ENCODE assay signal across 14 cellular contexts in the genomic region with DNA sequence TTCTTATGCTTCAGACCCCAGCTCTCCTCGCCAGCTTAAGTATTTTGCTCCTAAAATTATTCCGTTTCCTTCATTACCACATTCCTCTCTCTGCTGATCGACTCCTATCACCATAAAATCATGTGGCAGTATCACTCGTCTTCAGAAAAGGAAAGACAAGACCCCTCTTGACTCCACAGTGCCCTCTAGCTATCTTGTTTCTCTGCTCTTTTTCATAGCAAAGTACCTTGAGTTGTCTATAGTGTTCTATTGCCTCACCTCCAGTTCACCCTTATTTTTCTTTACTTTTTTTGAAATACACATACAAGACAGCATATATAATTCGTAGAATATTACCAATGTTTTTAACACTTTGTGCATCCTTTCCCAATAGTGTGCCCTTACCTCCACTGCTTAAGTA.
A peak's percentile ranks its signal among the peaks of the same experiment; 100 is the strongest.
DNase-seq lines count a peak whose midpoint lies in the region; ATAC-seq, FAIRE-seq and TF ChIP-seq lines count a peak whose summit lies in the region.
"Had no signal": no experiment of that assay in that cellular context is flagged by ENCODE, and none has a peak within 500 bp of the region (broad histone marks: within the 10 kb centered on the region; RNA-seq: fewer than 3 reads in every experiment).

No MANE protein-coding gene starts in this region.

- no peaks in the 10 kb centered on the region for H3K9me3 Mint-ChIP-seq in effector memory CD8-positive, alpha-beta T cell
- H3K9me3 Mint-ChIP-seq: stimulated activated effector memory CD8-positive, alpha-beta T cell treated with anti-CD3 and anti-CD28 coated beads, Interleukin-12 subunit alpha, Interleukin-12 subunit beta, amount 100 ng/mL, for 72 hours; T-helper 1 cell treated with Interleukin-12 subunit alpha and Interleukin-12 subunit beta and Interleukin-4 antibody, amounts not matched to agents 30 μg/mL and 1 μg/mL, for 36 hours had no signal

- H3K4me1 Mint-ChIP-seq in effector memory CD8-positive, alpha-beta T cell (ENCODE audit: low read depth in 2 of 2): peaks cover 2 to 5% of the 10 kb centered on the region in 2 donors

- H3K27me3 Mint-ChIP-seq in effector memory CD8-positive, alpha-beta T cell: no peaks in the 10 kb centered on the region

- ATAC-seq in GM21717 (IDR thresholded peaks at IDR 0.05; ENCODE audit: unreplicated experiment) (no peak), GM21737 (IDR thresholded peaks at IDR 0.05; ENCODE audit: unreplicated experiment) (no peak), GM21390 (IDR thresholded peaks at IDR 0.05; ENCODE audit: unreplicated experiment) (no peak)
- ATAC-seq in effector memory CD8-positive, alpha-beta T cell (replicated peaks): no peak
- ATAC-seq: stimulated activated effector memory CD8-positive, alpha-beta T cell treated with anti-CD3 and anti-CD28 coated beads, Interleukin-12 subunit alpha, Interleukin-12 subunit beta, amount 100 ng/mL, for 72 hours had no signal

- DNase-seq in GM10248 (ENCODE audit: extremely low spot score) (peak; percentile 37), HTR-8/SVneo (ENCODE audit: insufficient read length, low spot score) (peak; percentile 30), RPMI7951 (ENCODE audit: low read depth) (peak; percentile 9), iPS-NIHi11 (ENCODE audit: low spot score) (peak; percentile 45)
- DNase-seq in effector memory CD8-positive, alpha-beta T cell: no peak
- DNase-seq: activated T-cell treated with anti-CD3 and anti-CD28 coated beads, Interleukin-2, amount 50 U/mL, for 48 hours; cerebellar nuclear complex; glutamatergic neuron; NCI-H1930 had no signal

- H3K27ac Mint-ChIP-seq in effector memory CD8-positive, alpha-beta T cell: no peak overlapping the region
- H3K27ac Mint-ChIP-seq: stimulated activated effector memory CD8-positive, alpha-beta T cell treated with anti-CD3 and anti-CD28 coated beads, Interleukin-12 subunit alpha, Interleukin-12 subunit beta, amount 100 ng/mL, for 72 hours; T-helper 1 cell treated with Interleukin-12 subunit alpha and Interleukin-12 subunit beta and Interleukin-4 antibody, amounts not matched to agents 30 μg/mL and 1 μg/mL, for 36 hours had no signal

- POLR2A ChIA-PET in GM10248 (lab: Yijun Ruan, JAX): no interaction called here

- FAIRE-seq in HTR-8/SVneo (lab: Jason Lieb, UNC): no peak

- H3K36me3 Mint-ChIP-seq in effector memory CD8-positive, alpha-beta T cell (ENCODE audit: insufficient read depth): no peaks in the 10 kb centered on the region
- H3K36me3 Mint-ChIP-seq: stimulated activated effector memory CD8-positive, alpha-beta T cell treated with anti-CD3 and anti-CD28 coated beads, Interleukin-12 subunit alpha, Interleukin-12 subunit beta, amount 100 ng/mL, for 72 hours had no signal

- H3K4me3 Mint-ChIP-seq in effector memory CD8-positive, alpha-beta T cell: no peak overlapping the region
- H3K4me3 Mint-ChIP-seq: stimulated activated effector memory CD8-positive, alpha-beta T cell treated with anti-CD3 and anti-CD28 coated beads, Interleukin-12 subunit alpha, Interleukin-12 subunit beta, amount 100 ng/mL, for 72 hours; T-helper 1 cell treated with Interleukin-12 subunit alpha and Interleukin-12 subunit beta and Interleukin-4 antibody, amounts not matched to agents 30 μg/mL and 1 μg/mL, for 36 hours had no signal

- CTCF ChIA-PET in GM10248 (lab: Yijun Ruan, JAX): interaction anchor here (0.9 to 4.0 kb wide), 14 partner anchors 9 to 192 kb away, joined by 3 to 20 read pairs (median 4); no protein-coding TSS in a partner anchor

- peak; percentile 36 for TF ChIP-seq CTCF in GM10248 (IDR thresholded peaks at IDR 0.05; ENCODE audit: control extremely low read depth, extremely low read depth, low read depth, missing control alignments)

Comparison
In these comparisons a context has a peak if more than half of its experiments do, and no peak if none do; other contexts are left out.
1. DNase-seq: peak in GM10248 (single experiment), HTR-8/SVneo (single experiment), RPMI7951 (single experiment) and iPS-NIHi11 (single experiment); none in effector memory CD8-positive, alpha-beta T cell (0 of 3).